Comparison of ENCODE assay signal across 8 cellular contexts in genomic region chr17:45147102-45147580, GRCh38. TPM values are rescaled to one million over a fixed set of nuclear protein-coding genes. Genes with fewer than 3 reads are reported as not detected.
DNase-seq lines count a peak whose midpoint lies in the region; ATAC-seq, FAIRE-seq and TF ChIP-seq lines count a peak whose summit lies in the region.

No MANE protein-coding gene starts in this region.

- H3K36me3 ChIP-seq in KMS-11 (ENCODE audit: insufficient read depth) (no peaks in the 10 kb centered on the region), SU-DHL-6 (ENCODE audit: low read length) (no peaks in the 10 kb centered on the region)

- H4K20me1 ChIP-seq in KMS-11 (ENCODE audit: insufficient read depth) (no peaks in the 10 kb centered on the region), SU-DHL-6 (ENCODE audit: low read depth, low read length) (peaks cover 10% of the 10 kb centered on the region; the same call in 1 of the 2 replicates)

- peak overlapping the region; percentile 58 for H3K4me2 ChIP-seq in KMS-11
- H3K4me2 ChIP-seq in SU-DHL-6 (ENCODE audit: low read depth, low read length, poor library complexity, severe bottlenecking): peak overlapping the region; percentile 67

- no peaks in the 10 kb centered on the region for H3K9me3 Mint-ChIP-seq in activated T-cell treated with anti-CD3 and anti-CD28 coated beads, Interleukin-2, amount 50 U/mL, for 4 hours
- peaks cover 0 to 2% of the 10 kb centered on the region in 2 donors for H3K9me3 Mint-ChIP-seq in effector memory CD8-positive, alpha-beta T cell

- DNase-seq in activated T-cell treated with anti-CD3 and anti-CD28 coated beads, Interleukin-2, amount 50 U/mL, for 4 hours: no peak
- no peak for DNase-seq in activated T-cell treated with anti-CD3 and anti-CD28 coated beads, Interleukin-2, amount 50 U/mL, for 48 hours
- peak in 1 of 3 experiments; percentile 53 for DNase-seq in effector memory CD8-positive, alpha-beta T cell
- DNase-seq in midbrain (lab: John Stamatoyannopoulos, UW) (peak; percentile 81), urothelium cell line (ENCODE audit: low spot score) (peak; percentile 67)

- no peaks in the 10 kb centered on the region for H3K9me3 ChIP-seq in SU-DHL-6 (ENCODE audit: insufficient read depth, low read length)

- H3K27ac Mint-ChIP-seq in effector memory CD8-positive, alpha-beta T cell: peak overlapping the region; percentile 100

- no peak for FAIRE-seq in urothelium cell line (lab: Jason Lieb, UNC)

- H3K9me2 ChIP-seq in SU-DHL-6 (replicated peaks; ENCODE audit: insufficient read depth, low read length): no peaks in the 10 kb centered on the region

- H3K27me3 ChIP-seq in KMS-11 (ENCODE audit: insufficient read depth, low read depth) (no peaks in the 10 kb centered on the region), SU-DHL-6 (ENCODE audit: low read length) (no peaks in the 10 kb centered on the region)

- TF ChIP-seq CTCF in KMS-11 (conservative IDR thresholded peaks at IDR 0.05; ENCODE audit: low read depth, low read length) (no peak), SU-DHL-6 (IDR thresholded peaks at IDR 0.05; ENCODE audit: insufficient read depth, low read length, poor library complexity, severe bottlenecking) (no peak)

- peaks cover 27% of the 10 kb centered on the region for H3K4me1 ChIP-seq in KMS-11 (ENCODE audit: low read depth, poor library complexity, severe bottlenecking)

- H3K27me3 Mint-ChIP-seq in activated T-cell treated with anti-CD3 and anti-CD28 coated beads, Interleukin-2, amount 50 U/mL, for 4 hours (ENCODE audit: low read depth): no peaks in the 10 kb centered on the region
- no peaks in the 10 kb centered on the region for H3K27me3 Mint-ChIP-seq in effector memory CD8-positive, alpha-beta T cell

- H3K9ac ChIP-seq in KMS-11 (peak overlapping the region; percentile 85), SU-DHL-6 (ENCODE audit: low read length) (peak overlapping the region; percentile 58)

- H2AFZ ChIP-seq in KMS-11 (ENCODE audit: low read depth): peak overlapping the region; percentile 58
- peak overlapping the region; percentile 46 for H2AFZ ChIP-seq in SU-DHL-6 (ENCODE audit: low read depth, low read length, severe bottlenecking)

- H3K79me2 ChIP-seq in KMS-11 (ENCODE audit: insufficient read depth, low read depth) (peaks cover 19% of the 10 kb centered on the region; the same call in 1 of the 2 replicates), SU-DHL-6 (ENCODE audit: insufficient read depth, low read length) (no peaks in the 10 kb centered on the region)

- peaks cover 19% of the 10 kb centered on the region for H3F3A ChIP-seq in SU-DHL-6 (ENCODE audit: insufficient read depth)

- peak overlapping the region; percentile 90 for H3K27ac ChIP-seq in KMS-11
- no peak overlapping the region for H3K27ac ChIP-seq in SU-DHL-6 (ENCODE audit: low read depth, low read length)

- peak overlapping the region; percentile 98 for H3K4me3 Mint-ChIP-seq in activated T-cell treated with anti-CD3 and anti-CD28 coated beads, Interleukin-2, amount 50 U/mL, for 4 hours
- H3K4me3 Mint-ChIP-seq in effector memory CD8-positive, alpha-beta T cell: peak overlapping the region; percentile 97 to 99

- H3K4me3 ChIP-seq in KMS-11 (IDR thresholded peaks at IDR 0.05; ENCODE audit: insufficient read depth, low read depth, low read length) (no peak overlapping the region), SU-DHL-6 (ENCODE audit: insufficient read depth, low read length, poor library complexity, severe bottlenecking) (peak overlapping the region; percentile 62)

- peaks cover 39% of the 10 kb centered on the region for H3K4me1 Mint-ChIP-seq in activated T-cell treated with anti-CD3 and anti-CD28 coated beads, Interleukin-2, amount 50 U/mL, for 4 hours (ENCODE audit: low read depth)
- peaks cover 46 to 53% of the 10 kb centered on the region in 2 donors for H3K4me1 Mint-ChIP-seq in effector memory CD8-positive, alpha-beta T cell (ENCODE audit: low read depth in 2 of 2)

- H3K36me3 Mint-ChIP-seq in activated T-cell treated with anti-CD3 and anti-CD28 coated beads, Interleukin-2, amount 50 U/mL, for 4 hours (ENCODE audit: insufficient read depth): no peaks in the 10 kb centered on the region
- peaks cover 40% of the 10 kb centered on the region for H3K36me3 Mint-ChIP-seq in effector memory CD8-positive, alpha-beta T cell (ENCODE audit: insufficient read depth)

- ATAC-seq in activated T-cell treated with anti-CD3 and anti-CD28 coated beads, Interleukin-2, amount 50 U/mL, for 4 hours: peak; percentile 0
- peak; percentile 5 for ATAC-seq in effector memory CD8-positive, alpha-beta T cell (replicated peaks)
- no peak for ATAC-seq in HG03039 (IDR thresholded peaks at IDR 0.05; ENCODE audit: unreplicated experiment)

RNA-seq across cellular contexts. Expression of gene HEXIM1, which starts 1.1 kb away (rescaled TPM):
- 10 to 100 TPM; 49.6 to 60.8 (median 51.3) TPM for total RNA-seq in activated T-cell treated with anti-CD3 and anti-CD28 coated beads, Interleukin-2, amount 50 U/mL, for 4 hours

RNA-seq across cellular contexts. Expression of gene ACBD4, which starts 11.7 kb away (rescaled TPM):
- 1 to 10 TPM; 4.5 to 5.7 (median 4.7) TPM for total RNA-seq in activated T-cell treated with anti-CD3 and anti-CD28 coated beads, Interleukin-2, amount 50 U/mL, for 4 hours

RNA-seq across cellular contexts. Expression of gene HEXIM2, which starts 14.5 kb away (rescaled TPM):
- total RNA-seq in activated T-cell treated with anti-CD3 and anti-CD28 coated beads, Interleukin-2, amount 50 U/mL, for 4 hours: 1 to 10 TPM; 5.3 to 7.6 (median 6.2) TPM

RNA-seq across cellular contexts. Expression of gene PLCD3, which starts 14.8 kb away (rescaled TPM):
- 1 to 10 TPM; 3.5 to 5.5 (median 3.5) TPM for total RNA-seq in activated T-cell treated with anti-CD3 and anti-CD28 coated beads, Interleukin-2, amount 50 U/mL, for 4 hours

Comparison
In these comparisons a context has a peak if more than half of its experiments do, and no peak if none do; other contexts are left out.
1. DNase-seq: peak in midbrain (single experiment) and urothelium cell line (single experiment); none in activated T-cell treated with anti-CD3 and anti-CD28 coated beads, Interleukin-2, amount 50 U/mL, for 4 hours (single experiment) and activated T-cell treated with anti-CD3 and anti-CD28 coated beads, Interleukin-2, amount 50 U/mL, for 48 hours (0 of 2).